In the genomic region with DNA sequence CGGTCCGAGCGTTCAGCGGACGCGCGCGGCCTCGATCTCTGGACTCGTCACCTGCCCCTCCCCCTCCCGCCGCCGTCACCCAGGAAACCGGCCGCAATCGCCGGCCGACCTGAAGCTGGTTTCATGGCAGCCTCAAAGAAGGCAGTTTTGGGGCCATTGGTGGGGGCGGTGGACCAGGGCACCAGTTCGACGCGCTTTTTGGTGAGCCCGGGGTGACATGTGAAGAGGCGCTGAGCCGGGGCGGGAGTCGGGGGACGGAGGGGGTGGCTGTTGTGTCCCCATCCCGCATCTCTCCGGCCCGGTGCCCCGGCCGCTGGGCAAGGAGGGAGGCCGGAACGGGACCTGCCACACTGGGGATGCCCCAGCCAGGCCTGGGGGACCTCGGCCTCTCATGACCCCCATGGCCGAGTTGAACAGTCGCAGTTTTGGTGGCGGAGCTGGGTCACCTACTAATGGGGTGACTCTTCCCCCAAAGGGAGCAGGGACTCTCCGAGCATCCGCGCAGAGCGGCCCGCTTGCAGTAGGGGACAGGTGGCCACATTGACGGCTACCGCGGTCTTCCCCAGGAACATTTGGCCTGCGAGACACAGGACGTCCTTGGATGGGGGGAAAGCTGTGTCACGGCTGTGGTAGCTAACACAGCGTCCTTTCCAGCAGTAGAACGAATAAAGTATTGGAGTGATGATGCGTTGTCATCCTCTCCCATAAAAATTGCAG, we compare ENCODE assay signal across 8 cellular contexts. TPM values are rescaled to one million over a fixed set of nuclear protein-coding genes. Genes with fewer than 3 reads are reported as not detected.
A peak's percentile ranks its signal among the peaks of the same experiment; 100 is the strongest.
DNase-seq lines count a peak whose midpoint lies in the region; ATAC-seq, FAIRE-seq and TF ChIP-seq lines count a peak whose summit lies in the region.

A gene (plus strand): TSS at position 9 of the 717 bp plus-strand sequence. CDS start 115 bp downstream, at position 124.

- H3K4me3 Mint-ChIP-seq in activated CD8-positive, alpha-beta T cell treated with anti-CD3 and anti-CD28 coated beads, Interleukin-2, amount 10 ng/mL, durations not matched to agents 7 days and 5 days, result peak within 1 kb of the TSS; percentile 81

- H3K27ac ChIP-seq in HL-60 (replicated peaks), result peak within 1 kb of the TSS; percentile 96

- peak within 1 kb of the TSS; percentile 96 for H3K27ac Mint-ChIP-seq in activated CD8-positive, alpha-beta T cell treated with anti-CD3 and anti-CD28 coated beads, Interleukin-2, amount 10 ng/mL, durations not matched to agents 7 days and 5 days

- CTCF ChIA-PET in activated CD8-positive, alpha-beta T cell treated with anti-CD3 and anti-CD28 coated beads, Interleukin-2, amount 10 ng/mL, durations not matched to agents 7 days and 5 days (lab: Charles Lee), result no interaction called here

- peak; percentile 38 for DNase-seq in D341Med (ENCODE audit: low spot score)
- no peak for DNase-seq in HL-60 (ENCODE audit: low read depth in 1 of 2, low spot score in 1 of 2)
- DNase-seq in activated CD8-positive, alpha-beta T cell treated with anti-CD3 and anti-CD28 coated beads, Interleukin-2, amount 10 ng/mL, durations not matched to agents 7 days and 5 days, result peak; percentile 22
- DNase-seq in fibroblast of the aortic adventitia (ENCODE audit: low read depth), result peak; percentile 5
- no peak for DNase-seq in GM12892 (ENCODE audit: insufficient read length)
- no peak for DNase-seq in SW 1271 (lab: John Stamatoyannopoulos, UW)

- no peaks in the 10 kb centered on the region for H3K27me3 Mint-ChIP-seq in activated CD8-positive, alpha-beta T cell treated with anti-CD3 and anti-CD28 coated beads, Interleukin-2, amount 10 ng/mL, durations not matched to agents 7 days and 5 days (ENCODE audit: low read depth)

- H3K36me3 Mint-ChIP-seq in activated CD8-positive, alpha-beta T cell treated with anti-CD3 and anti-CD28 coated beads, Interleukin-2, amount 10 ng/mL, durations not matched to agents 7 days and 5 days (ENCODE audit: low read depth), result peaks cover 3% of the 10 kb centered on the region

- TF ChIP-seq CTCF in HL-60 (IDR thresholded peaks at IDR 0.05; ENCODE audit: insufficient read depth, low read length) (no peak), fibroblast of the aortic adventitia (IDR thresholded peaks at IDR 0.05; ENCODE audit: insufficient read depth, low read length) (no peak)

- POLR2A ChIA-PET in activated CD8-positive, alpha-beta T cell treated with anti-CD3 and anti-CD28 coated beads, Interleukin-2, amount 10 ng/mL, durations not matched to agents 7 days and 5 days (lab: Charles Lee), result interaction anchor here (1.5 to 1.7 kb wide), 2 partner anchors 60 to 76 kb away, joined by 4 read pairs; a partner anchor contains a TSS

- H3K36me3 ChIP-seq in neuron (ENCODE audit: insufficient read depth, low read length), result no peaks in the 10 kb centered on the region

- peak within 1 kb of the TSS; percentile 78 for H3K4me3 ChIP-seq in HL-60 (replicated peaks; ENCODE audit: insufficient read depth, low read length)
- peak within 1 kb of the TSS; percentile 82 for H3K4me3 ChIP-seq in fibroblast of the aortic adventitia (ENCODE audit: low read depth, low read length)
- H3K4me3 ChIP-seq in neuron (ENCODE audit: low read length), result peak within 1 kb of the TSS; percentile 93

- no peak for TF ChIP-seq POLR2A in GM12892 (IDR thresholded peaks at IDR 0.05; ENCODE audit: low read depth, low read length)

- H2AFZ ChIP-seq in neuron (ENCODE audit: low read depth, low read length), result peak within 1 kb of the TSS; percentile 83

- ATAC-seq in GM19468 (IDR thresholded peaks at IDR 0.05; ENCODE audit: extremely low read depth, unreplicated experiment), result peak; percentile 51
- peak; percentile 4 for ATAC-seq in activated CD8-positive, alpha-beta T cell treated with anti-CD3 and anti-CD28 coated beads, Interleukin-2, amount 10 ng/mL, durations not matched to agents 7 days and 5 days

- H3K9me3 Mint-ChIP-seq in activated CD8-positive, alpha-beta T cell treated with anti-CD3 and anti-CD28 coated beads, Interleukin-2, amount 10 ng/mL, durations not matched to agents 7 days and 5 days (ENCODE audit: insufficient read depth), result no peaks in the 10 kb centered on the region

- peaks cover 52% of the 10 kb centered on the region for H3K4me1 Mint-ChIP-seq in activated CD8-positive, alpha-beta T cell treated with anti-CD3 and anti-CD28 coated beads, Interleukin-2, amount 10 ng/mL, durations not matched to agents 7 days and 5 days (ENCODE audit: low read depth)

- no peaks in the 10 kb centered on the region for H3K4me1 ChIP-seq in neuron (ENCODE audit: insufficient read depth, low read length)

- H3K27me3 ChIP-seq in HL-60 (ENCODE audit: insufficient read depth, poor library complexity, severe bottlenecking) (no peaks in the 10 kb centered on the region), neuron (ENCODE audit: insufficient read depth, low read length) (no peaks in the 10 kb centered on the region)

- H3K9me3 ChIP-seq in neuron (ENCODE audit: low read length), result no peaks in the 10 kb centered on the region

- FAIRE-seq in GM12892 (lab: Jason Lieb, UNC), result no peak

RNA-seq across cellular contexts. Expression of the gene that starts here (rescaled TPM):
- 10 to 100 TPM; 10.7 to 12.0 TPM for total RNA-seq in activated CD8-positive, alpha-beta T cell treated with anti-CD3 and anti-CD28 coated beads, Interleukin-2, amount 10 ng/mL, durations not matched to agents 7 days and 5 days
- total RNA-seq in fibroblast of the aortic adventitia (ENCODE audit: low replicate concordance), result 8.6 and 17.7 TPM in 2 replicates
- 9.5 TPM for polyA plus RNA-seq in GM12892 (2012; ENCODE audit: missing spikeins)

Comparison
In these comparisons a context has a peak if more than half of its experiments do, and no peak if none do; other contexts are left out.
1. DNase-seq: peak in D341Med (single experiment), activated CD8-positive, alpha-beta T cell treated with anti-CD3 and anti-CD28 coated beads, Interleukin-2, amount 10 ng/mL, durations not matched to agents 7 days and 5 days (single experiment) and fibroblast of the aortic adventitia (single experiment); none in HL-60 (0 of 2), GM12892 (single experiment) and SW 1271 (0 of 2).
2. Peak in every context shown above with its lines, with median percentiles within 50 percentile points of each other: H3K4me3 ChIP-seq.